Comparison of ENCODE assay signal across 13 cellular contexts in the genomic region with DNA sequence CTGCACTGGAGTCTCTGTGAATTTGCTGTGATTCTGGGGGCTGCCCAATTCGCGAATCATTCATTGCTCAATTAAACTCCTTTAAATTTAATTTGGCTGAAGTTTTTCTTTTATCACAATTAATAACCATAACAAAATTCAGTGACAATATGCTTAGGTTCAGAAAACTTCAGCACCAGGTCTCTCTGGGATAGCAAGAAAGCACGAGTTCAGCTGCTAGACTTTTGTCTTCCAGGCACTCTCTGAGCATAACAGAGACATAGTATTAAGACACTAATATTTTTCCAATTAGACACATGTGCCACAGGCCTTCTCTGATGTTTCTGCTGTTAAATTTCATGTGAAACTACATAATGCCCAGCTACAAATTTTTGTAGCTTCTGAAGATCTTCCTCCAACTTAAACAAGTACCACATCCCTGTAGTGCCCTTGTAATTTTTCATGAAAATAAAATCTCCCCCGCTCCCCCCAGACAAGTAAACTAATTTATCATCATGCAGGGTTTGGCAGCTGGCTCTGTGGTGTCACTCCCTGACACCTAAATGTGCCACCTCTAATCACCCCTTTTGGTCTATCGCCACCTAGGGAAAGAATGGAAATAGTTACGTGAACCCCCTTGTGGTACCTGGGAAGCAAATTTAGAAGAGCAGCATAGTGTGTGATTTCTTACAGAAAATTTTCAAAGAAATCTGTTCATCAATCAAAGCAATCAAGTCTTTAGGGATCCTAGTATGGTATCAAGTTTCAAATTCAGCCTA.
DNase-seq lines count a peak whose midpoint lies in the region; ATAC-seq and TF ChIP-seq lines count a peak whose summit lies in the region.
"Had no signal": no experiment of that assay in that cellular context is flagged by ENCODE, and none has a peak within 500 bp of the region (broad histone marks: within the 10 kb centered on the region; RNA-seq: fewer than 3 reads in every experiment).

No MANE protein-coding gene starts in this region.

- no peaks in the 10 kb centered on the region for H4K20me1 ChIP-seq in OCI-LY3 (ENCODE audit: insufficient read depth, low read length)
- H4K20me1 ChIP-seq in GM23248 (ENCODE audit: insufficient read depth), result no peaks in the 10 kb centered on the region

- H3K4me1 ChIP-seq in OCI-LY3 (ENCODE audit: low read length) (no peaks in the 10 kb centered on the region), iPS DF 6.9 (ENCODE audit: control insufficient read depth, insufficient read depth, low read length) (no peaks in the 10 kb centered on the region), GM23248 (ENCODE audit: insufficient read depth) (no peaks in the 10 kb centered on the region)

- DNase-seq in DMS53 treated with DMSO at 0.1 percent for 48 hours (lab: John Stamatoyannopoulos, UW; ENCODE audit: unreplicated experiment) (peak; percentile 18), iPS DF 6.9 (ENCODE audit: low read depth, low spot score) (peak; percentile 20), ureter (ENCODE audit: low spot score) (no peak), GM23248 (no peak), HK-2 (ENCODE audit: unreplicated experiment) (no peak)
- DNase-seq: activated CD4-positive, alpha-beta T cell treated with anti-CD3 and anti-CD28 coated beads, Interleukin-2, amount 10 ng/mL, durations not matched to agents 24 days and 14 days; activated naive CD8-positive, alpha-beta T cell treated with anti-CD3 and anti-CD28 coated beads, Interleukin-2, amount 10 ng/mL, durations not matched to agents 7 days and 5 days; effector memory CD8-positive, alpha-beta T cell; naive thymus-derived CD8-positive, alpha-beta T cell; SHP77 treated with DMSO at 0.1 percent for 48 hours had no signal

- no peak overlapping the region for H3K4me2 ChIP-seq in OCI-LY3 (ENCODE audit: low read length)
- no peak overlapping the region for H3K4me2 ChIP-seq in GM23248 (ENCODE audit: unreplicated experiment)

- H3K27ac ChIP-seq in OCI-LY3 (ENCODE audit: low read length), result no peak overlapping the region
- H3K27ac ChIP-seq in iPS DF 6.9 (ENCODE audit: low read length), result no peak overlapping the region
- H3K27ac ChIP-seq in GM23248, result no peak overlapping the region

- WGBS in iPS DF 6.9 (ENCODE audit: insufficient coverage, insufficient read length), result no CpG with 5 or more reads among the region's 6 CpGs
- 88 to 90% methylated on average over 6 of the region's 6 CpGs for WGBS in GM23248 (ENCODE audit: low coverage in 1 of 2, low lambda C conversion rate in 2 of 2, missing lambda C conversion rate in 2 of 2), 2 experiments

- in situ Hi-C loops in GM23248 (cut with MboI), result no loop called here

- no peaks in the 10 kb centered on the region for H3F3A ChIP-seq in GM23248 (ENCODE audit: insufficient read depth)

- H3K27me3 ChIP-seq in OCI-LY3 (ENCODE audit: low read depth, low read length), result 0 out of 2 replicates have a peak, but pooled peaks cover 4% of the 10 kb centered on the region
- H3K27me3 ChIP-seq in iPS DF 6.9 (ENCODE audit: control insufficient read depth, insufficient read depth, low read length), result no peaks in the 10 kb centered on the region
- H3K27me3 ChIP-seq in GM23248 (replicated peaks; ENCODE audit: insufficient read depth), result no peaks in the 10 kb centered on the region

- H2AFZ ChIP-seq in OCI-LY3 (ENCODE audit: low read depth, low read length), result no peak overlapping the region
- no peak overlapping the region for H2AFZ ChIP-seq in GM23248

- ATAC-seq in GM21447 (IDR thresholded peaks at IDR 0.05; ENCODE audit: unreplicated experiment) (peak; percentile 56), GM21717 (IDR thresholded peaks at IDR 0.05; ENCODE audit: unreplicated experiment) (no peak)
- ATAC-seq: effector memory CD8-positive, alpha-beta T cell; naive thymus-derived CD8-positive, alpha-beta T cell had no signal

- H3K9me3 ChIP-seq in OCI-LY3 (ENCODE audit: insufficient read depth, low read length), result no peaks in the 10 kb centered on the region
- no peaks in the 10 kb centered on the region for H3K9me3 ChIP-seq in iPS DF 6.9 (ENCODE audit: control insufficient read depth, insufficient read depth, low read length)
- no peaks in the 10 kb centered on the region for H3K9me3 ChIP-seq in GM23248 (ENCODE audit: low read depth)

- no peaks in the 10 kb centered on the region for H3K9me2 ChIP-seq in GM23248 (ENCODE audit: insufficient read depth)

- H3K9ac ChIP-seq in OCI-LY3 (ENCODE audit: low read length), result no peak overlapping the region
- no peak overlapping the region for H3K9ac ChIP-seq in GM23248

- H3K36me3 ChIP-seq in OCI-LY3 (replicated peaks; ENCODE audit: low read depth, low read length), result no peaks in the 10 kb centered on the region
- H3K36me3 ChIP-seq in iPS DF 6.9 (ENCODE audit: control insufficient read depth, insufficient read depth, low read length), result no peaks in the 10 kb centered on the region
- H3K36me3 ChIP-seq in GM23248 (ENCODE audit: low read depth), result no peaks in the 10 kb centered on the region

- H3K4me3 ChIP-seq in OCI-LY3 (ENCODE audit: low read length) (no peak overlapping the region), iPS DF 6.9 (ENCODE audit: low read length) (no peak overlapping the region), GM23248 (no peak overlapping the region)

- TF ChIP-seq CTCF in OCI-LY3 (IDR thresholded peaks at IDR 0.05; ENCODE audit: low read depth, low read length), result peak; percentile 69

- H3K79me2 ChIP-seq in OCI-LY3 (ENCODE audit: low read length), result no peaks in the 10 kb centered on the region
- H3K79me2 ChIP-seq in GM23248 (ENCODE audit: insufficient read depth), result no peaks in the 10 kb centered on the region

Comparison
In these comparisons a context has a peak if more than half of its experiments do, and no peak if none do; other contexts are left out.
1. DNase-seq: peak in DMS53 treated with DMSO at 0.1 percent for 48 hours (single experiment) and iPS DF 6.9 (single experiment); none in ureter (single experiment), GM23248 (single experiment) and HK-2 (single experiment).